In the genomic region with DNA sequence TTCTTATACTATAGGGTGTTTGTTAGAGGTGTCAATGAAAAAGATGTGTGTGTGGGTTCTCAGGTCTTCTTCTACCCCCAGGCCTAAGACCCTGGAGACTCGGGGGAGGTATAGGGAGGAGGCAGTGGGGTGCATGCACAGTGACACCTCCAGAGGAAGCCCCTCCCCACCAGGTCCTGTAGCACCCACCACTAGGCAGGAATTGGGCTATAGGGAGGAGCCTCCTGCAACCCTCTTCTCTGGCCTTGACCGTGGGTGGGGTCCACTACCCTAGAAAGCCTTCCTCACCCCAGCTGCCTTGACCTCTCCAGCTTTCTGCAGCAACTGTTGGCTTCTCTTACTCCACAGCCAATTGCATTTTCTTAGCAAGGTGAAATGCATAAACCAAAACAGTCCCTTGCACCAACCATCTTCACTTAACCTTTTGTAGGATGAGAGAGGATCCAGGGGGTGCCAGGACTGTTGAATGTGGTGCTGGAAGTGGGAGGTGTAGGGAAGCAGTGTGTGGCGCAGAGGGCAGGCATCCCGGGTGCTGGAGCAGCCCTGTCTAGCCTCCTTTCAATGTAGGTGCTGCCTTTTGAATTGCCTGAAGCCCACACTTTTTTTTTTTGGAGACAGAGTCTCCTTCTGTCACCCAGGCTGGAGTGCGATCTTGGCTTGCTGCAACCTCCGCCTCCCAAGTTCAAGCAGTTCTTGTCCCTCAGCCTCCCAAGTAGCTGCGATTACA, we compare ENCODE assay signal across 8 cellular contexts.
DNase-seq lines count a peak whose midpoint lies in the region; ATAC-seq and TF ChIP-seq lines count a peak whose summit lies in the region.
"Had no signal": no experiment of that assay in that cellular context is flagged by ENCODE, and none has a peak within 500 bp of the region (broad histone marks: within the 10 kb centered on the region; RNA-seq: fewer than 3 reads in every experiment).

No MANE protein-coding gene starts in this region.

- peak overlapping the region; percentile 4 for H4K91ac ChIP-seq in trophoblast cell (ENCODE audit: low read depth, low read length)

- no peak overlapping the region for H2AFZ ChIP-seq in trophoblast cell (ENCODE audit: insufficient read depth, low read length, poor library complexity)

- H3K4me3 Mint-ChIP-seq in HFFc6 = no peak overlapping the region
- H3K4me3 Mint-ChIP-seq: memory B cell had no signal

- no peak overlapping the region for H2BK5ac ChIP-seq in trophoblast cell (ENCODE audit: low read depth, low read length, poor library complexity)

- no peaks in the 10 kb centered on the region for H3K9me3 Mint-ChIP-seq in HFFc6
- H3K9me3 Mint-ChIP-seq: memory B cell had no signal

- H3K27ac ChIP-seq in breast epithelium = peak overlapping the region; percentile 91 to 92
- H3K27ac ChIP-seq in trophoblast cell (ENCODE audit: low read depth, low read length) = no peak overlapping the region

- peaks cover 13% of the 10 kb centered on the region for H3K79me2 ChIP-seq in trophoblast cell (ENCODE audit: control insufficient read depth, insufficient read depth, low read length, poor library complexity)

- TF ChIP-seq CTCF in HFFc6 (IDR thresholded peaks at IDR 0.05) (peak; percentile 63), breast epithelium (IDR thresholded peaks at IDR 0.05) (no peak)

- peak; percentile 8 for ATAC-seq in GM18498 (IDR thresholded peaks at IDR 0.05; ENCODE audit: unreplicated experiment)

- H3K18ac ChIP-seq in trophoblast cell (ENCODE audit: low read length) = no peak overlapping the region

- H2BK12ac ChIP-seq in trophoblast cell (ENCODE audit: low read length) = no peak overlapping the region

- H3K23ac ChIP-seq in trophoblast cell (ENCODE audit: low read length) = no peak overlapping the region

- H3K4me1 Mint-ChIP-seq in HFFc6 (ENCODE audit: low read depth) = peaks cover 39% of the 10 kb centered on the region

- peaks cover 13% of the 10 kb centered on the region for H3K79me1 ChIP-seq in trophoblast cell (ENCODE audit: low read length)

- intact Hi-C loops in breast epithelium (cut with DNase I; ENCODE audit: low total_unique reads) = loop anchor here (2.0 kb wide), 1 partner anchor 65 kb away; no protein-coding TSS in a partner anchor

- WGBS in trophoblast cell (ENCODE audit: extremely low coverage, insufficient coverage, insufficient read length) = no CpG with 5 or more reads among the region's 7 CpGs

- peaks cover 7% of the 10 kb centered on the region for H3K27me3 Mint-ChIP-seq in HFFc6 (ENCODE audit: insufficient read depth)
- H3K27me3 Mint-ChIP-seq: memory B cell had no signal

- no peak overlapping the region; the same call in 1 of the 2 replicates for H3K27ac Mint-ChIP-seq in HFFc6
- H3K27ac Mint-ChIP-seq: memory B cell had no signal

- no peak for TF ChIP-seq POLR2A in breast epithelium (IDR thresholded peaks at IDR 0.05)

- H3K36me3 Mint-ChIP-seq in HFFc6 (ENCODE audit: low read depth) = peaks cover 25% of the 10 kb centered on the region

- no peaks in the 10 kb centered on the region for H3K27me3 ChIP-seq in breast epithelium
- H3K27me3 ChIP-seq in trophoblast cell (ENCODE audit: insufficient read depth, low read length) = no peaks in the 10 kb centered on the region

- peak overlapping the region; percentile 9 for H4K8ac ChIP-seq in trophoblast cell (ENCODE audit: low read depth, low read length)

- no peak overlapping the region for H2BK120ac ChIP-seq in trophoblast cell (ENCODE audit: insufficient read depth, low read length, poor library complexity)

- H3K4me1 ChIP-seq in breast epithelium (peaks cover 9 to 10% of the 10 kb centered on the region in 2 donors), trophoblast cell (ENCODE audit: control insufficient read depth in 1 of 2, insufficient read depth in 2 of 2, low read length in 2 of 2) (peaks cover 18 to 31% of the 10 kb centered on the region in 2 experiments)

- H2AK5ac ChIP-seq in trophoblast cell (ENCODE audit: low read length) = no peak overlapping the region

- no peak overlapping the region for H3K9ac ChIP-seq in trophoblast cell (ENCODE audit: low read length)

- H3K4me3 ChIP-seq in breast epithelium = no peak overlapping the region
- no peak overlapping the region for H3K4me3 ChIP-seq in trophoblast cell (ENCODE audit: low read depth, low read length)

- H3K36me3 ChIP-seq in breast epithelium (peaks cover 4% of the 10 kb centered on the region), trophoblast cell (ENCODE audit: control insufficient read depth in 1 of 2, insufficient read depth in 2 of 2, low read length in 2 of 2) (peaks cover 14 to 26% of the 10 kb centered on the region in 2 experiments)

- H3K4me2 ChIP-seq in trophoblast cell (ENCODE audit: low read length) = no peak overlapping the region

- no peak overlapping the region for H3K4ac ChIP-seq in trophoblast cell (ENCODE audit: low read depth, low read length)

- H4K12ac ChIP-seq in trophoblast cell (ENCODE audit: low read depth, low read length) = no peak overlapping the region

- H3K14ac ChIP-seq in trophoblast cell (ENCODE audit: low read length) = no peak overlapping the region

- no peak for DNase-seq in HFFc6
- no peak for DNase-seq in breast epithelium (ENCODE audit: low spot score in 2 of 2)
- no peak for DNase-seq in trophoblast cell
- DNase-seq in GM03348 (ENCODE audit: low spot score) = no peak
- DNase-seq in NCI-H446 treated with DMSO at 0.1 percent for 48 hours (lab: John Stamatoyannopoulos, UW) = no peak
- DNase-seq in cerebellar nuclear complex (lab: John Stamatoyannopoulos, UW) = no peak

- H3K9me3 ChIP-seq in breast epithelium = no peaks in the 10 kb centered on the region
- no peaks in the 10 kb centered on the region for H3K9me3 ChIP-seq in trophoblast cell (ENCODE audit: insufficient read depth, low read depth, low read length)
